ENCODE assay signal across 8 cellular contexts in the genomic region with DNA sequence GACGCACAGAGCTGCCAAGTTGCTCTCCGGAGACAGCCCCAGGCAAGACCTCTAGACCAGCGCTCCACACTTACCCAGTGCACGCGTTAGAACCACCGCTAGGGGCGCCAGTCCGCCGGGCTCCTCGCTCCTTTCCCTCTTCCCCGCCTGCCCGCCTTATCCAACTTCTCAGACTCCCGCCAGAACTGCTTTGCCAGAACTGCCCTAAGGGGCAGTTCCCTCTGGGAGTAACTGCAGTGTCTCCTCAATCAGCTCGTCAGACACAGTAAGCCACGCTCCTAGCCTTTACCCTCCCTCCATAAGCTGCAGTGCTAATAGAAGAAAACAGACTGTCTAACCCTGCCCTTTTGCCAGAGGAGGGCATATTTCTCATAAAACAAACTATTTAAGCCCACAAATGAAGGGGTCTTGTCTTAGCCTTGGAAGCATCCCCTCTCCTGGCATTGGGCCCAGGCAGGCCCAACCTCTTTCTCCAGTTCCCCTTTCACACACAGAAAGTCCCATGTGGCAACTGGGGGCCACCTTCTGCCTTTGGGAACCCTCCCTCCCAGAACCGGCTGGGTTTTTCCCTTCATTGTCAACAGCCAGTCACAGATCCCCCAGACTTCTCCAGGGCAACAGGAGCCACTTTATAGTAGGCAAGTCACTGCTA. TPM values are rescaled to one million over a fixed set of nuclear protein-coding genes. Genes with fewer than 3 reads are reported as not detected.
DNase-seq lines count a peak whose midpoint lies in the region; FAIRE-seq and TF ChIP-seq lines count a peak whose summit lies in the region.

No MANE protein-coding gene starts in this region.

- H3K36me3 Mint-ChIP-seq in CD4-positive, alpha-beta memory T cell: no peaks in the 10 kb centered on the region

- H3K4me1 ChIP-seq in CD4-positive, alpha-beta memory T cell (ENCODE audit: insufficient read depth, low read length): peaks cover 69% of the 10 kb centered on the region
- H3K4me1 ChIP-seq in right atrium auricular region (peaks cover 0 to 88% of the 10 kb centered on the region in 2 donors), rectal smooth muscle tissue (ENCODE audit: control insufficient read depth, insufficient read depth, low read length) (peaks cover 68% of the 10 kb centered on the region)

- no peaks in the 10 kb centered on the region for H3K27me3 ChIP-seq in CD4-positive, alpha-beta memory T cell (ENCODE audit: insufficient read depth, low read length)
- peaks cover 2% of the 10 kb centered on the region; the same call in 1 of the 2 replicates for H3K27me3 ChIP-seq in H7 (ENCODE audit: control insufficient read depth, insufficient read depth, low read length)
- H3K27me3 ChIP-seq in right atrium auricular region: no peaks in the 10 kb centered on the region
- H3K27me3 ChIP-seq in rectal smooth muscle tissue (ENCODE audit: control insufficient read depth, insufficient read depth, low read length): no peaks in the 10 kb centered on the region

- H3K27ac ChIP-seq in CD4-positive, alpha-beta memory T cell (ENCODE audit: low read depth, low read length): no peak overlapping the region
- H3K27ac ChIP-seq in right atrium auricular region (peak overlapping the region; percentile 38 to 78), rectal smooth muscle tissue (ENCODE audit: low read depth, low read length) (peak overlapping the region; percentile 88)

- peaks cover 26 to 74% (median 44%) of the 10 kb centered on the region in 4 donors for H3K4me1 Mint-ChIP-seq in CD4-positive, alpha-beta memory T cell

- H3K9me3 ChIP-seq in CD4-positive, alpha-beta memory T cell (ENCODE audit: control insufficient read depth in 1 of 2, low read length in 2 of 2): no peaks in the 10 kb centered on the region
- no peaks in the 10 kb centered on the region for H3K9me3 ChIP-seq in right atrium auricular region

- TF ChIP-seq CTCF in right atrium auricular region (IDR thresholded peaks at IDR 0.05): peak; percentile 86 to 96

- CTCF ChIA-PET in CD4-positive, alpha-beta memory T cell (lab: Charles Lee; ENCODE audit: partially characterized antibody): interaction anchor here (0.6 to 15.1 kb wide), 45 partner anchors 8 to 331 kb away, joined by 3 to 175 read pairs (median 5); partner anchors contain the start of genes BUB1B, PLCB2 and SRP14

- peak overlapping the region in 1 of 2 donors; percentile 17 for H3K4me3 ChIP-seq in CD4-positive, alpha-beta memory T cell (ENCODE audit: low read length in 2 of 2)
- H3K4me3 ChIP-seq in H7 (ENCODE audit: insufficient read depth, low read depth, low read length) (no peak overlapping the region), right atrium auricular region (no peak overlapping the region), rectal smooth muscle tissue (ENCODE audit: low read length) (peak overlapping the region; percentile 52)

- no peak overlapping the region for H3K9ac ChIP-seq in rectal smooth muscle tissue (ENCODE audit: low read length)

- POLR2A ChIA-PET in CD4-positive, alpha-beta memory T cell (lab: Charles Lee; ENCODE audit: partially characterized antibody): interaction anchor here (0.8 to 5.8 kb wide), 3 partner anchors 11 to 59 kb away, joined by 4 to 63 read pairs (median 6); no protein-coding TSS in a partner anchor

- FAIRE-seq in urothelium cell line (lab: Jason Lieb, UNC): no peak

- peaks cover 0 to 2% of the 10 kb centered on the region in 2 donors for H3K27me3 Mint-ChIP-seq in CD4-positive, alpha-beta memory T cell

- H3K9me3 Mint-ChIP-seq in CD4-positive, alpha-beta memory T cell: no peaks in the 10 kb centered on the region

- intact Hi-C loops in CD4-positive, alpha-beta memory T cell (cut with micrococcal nuclease): loop anchor here (1.0 to 2.0 kb wide), 2 partner anchors 112 to 170 kb away; no protein-coding TSS in a partner anchor

- peak; percentile 62 to 78 (median 65) for DNase-seq in CD4-positive, alpha-beta memory T cell
- peak; percentile 90 for DNase-seq in H7
- peak; percentile 59 for DNase-seq in NCI-H1694 treated with DMSO at 0.1 percent for 48 hours (lab: John Stamatoyannopoulos, UW)
- DNase-seq in T-helper 2 cell: peak; percentile 40 to 72 (median 68)
- DNase-seq in amniotic stem cell (lab: John Stamatoyannopoulos, UW): peak; percentile 85
- peak; percentile 92 for DNase-seq in right atrium auricular region (ENCODE audit: low spot score)
- peak; percentile 80 for DNase-seq in urothelium cell line (ENCODE audit: low spot score)

- H3K36me3 ChIP-seq in CD4-positive, alpha-beta memory T cell (ENCODE audit: insufficient read depth, low read length): no peaks in the 10 kb centered on the region
- H3K36me3 ChIP-seq in H7 (replicated peaks; ENCODE audit: control insufficient read depth, insufficient read depth, low read length) (no peaks in the 10 kb centered on the region; the same call in none of the 2 replicates), right atrium auricular region (no peaks in the 10 kb centered on the region), rectal smooth muscle tissue (ENCODE audit: control insufficient read depth, insufficient read depth, low read length) (peaks cover 3% of the 10 kb centered on the region)

- peak overlapping the region in 7 of 8 donors; percentile 0 to 86 (median 71) for H3K4me3 Mint-ChIP-seq in CD4-positive, alpha-beta memory T cell

- peak overlapping the region; percentile 64 to 83 (median 70) for H3K27ac Mint-ChIP-seq in CD4-positive, alpha-beta memory T cell

RNA-seq across cellular contexts. Expression of gene BMF, which starts 3.7 kb away (rescaled TPM):
- total RNA-seq in CD4-positive, alpha-beta memory T cell: 10 to 100 TPM; 13.3 to 13.7 TPM
- under 1 TPM; 0.55 to 0.99 TPM for polyA plus RNA-seq in CD4-positive, alpha-beta memory T cell
- total RNA-seq in H7 (2014; rRNA removed; shearing (Covaris generic)): 11.9 and 12.4 TPM in 2 replicates
- total RNA-seq in right atrium auricular region: 1 to 10 TPM; 1.3 to 3.0 TPM

RNA-seq across cellular contexts. Expression of gene BUB1B, which starts 55.9 kb away (rescaled TPM):
- under 1 TPM; 0.55 to 0.89 TPM for total RNA-seq in CD4-positive, alpha-beta memory T cell
- polyA plus RNA-seq in CD4-positive, alpha-beta memory T cell: under 1 TPM in 1 of 2 donors, not detected in 1; 0.40 TPM
- 87.4 and 126 TPM in 2 replicates for total RNA-seq in H7 (2014; rRNA removed; shearing (Covaris generic))
- total RNA-seq in right atrium auricular region: 1 to 10 TPM in 1 of 2 donors, under 1 TPM in 1; 0.39 to 2.1 TPM

Comparison
In these comparisons a context has a peak if more than half of its experiments do, and no peak if none do; other contexts are left out.
1. RNA of gene BUB1B, which starts 55.9 kb away (total RNA-seq): 87.4 to 126 TPM in H7; 0.39 to 2.1 TPM in right atrium auricular region and 0.55 to 0.89 TPM in CD4-positive, alpha-beta memory T cell; every median in the first group is over 10 times any median in the second.
2. Peak in every context shown above with its lines, with median percentiles within 50 percentile points of each other: DNase-seq.